1 cellular context compared by ENCODE assay signal in genomic region chr6:30344868-30345671, GRCh38.
TF ChIP-seq lines count a peak whose summit lies in the region.

RPP21 (plus strand) TSS chr6:30345156; CDS start chr6:30345172, 16 bp downstream.

TF ChIP-seq in H1, 55 proteins besides CTCF, POLR2A, EP300 and RAD21 (continued from another document):
- TF ChIP-seq NANOG (IDR thresholded peaks at IDR 0.05; ENCODE audit: insufficient read depth, low read depth, low read length, poor library complexity, severe bottlenecking) (no peak), TCF12 (IDR thresholded peaks at IDR 0.05; ENCODE audit: low read depth, low read length) (no peak), BRCA1 (IDR thresholded peaks at IDR 0.05; ENCODE audit: low read depth, low read length) (no peak), MAFK (IDR thresholded peaks at IDR 0.05; ENCODE audit: low read depth, low read length) (no peak), CHD1 (IDR thresholded peaks at IDR 0.05; ENCODE audit: low read depth, low read length) (no peak), RXRA (IDR thresholded peaks at IDR 0.05; ENCODE audit: insufficient read depth, low read depth, low read length) (no peak), SIRT6 (IDR thresholded peaks at IDR 0.05; ENCODE audit: low read length) (no peak), JUN (IDR thresholded peaks at IDR 0.05; ENCODE audit: low read depth, low read length) (no peak), YY1 (IDR thresholded peaks at IDR 0.05; ENCODE audit: low read depth, low read length) (peak; percentile 89), CBX5 (IDR thresholded peaks at IDR 0.05; ENCODE audit: low read depth, low read length) (no peak), CREB1 (IDR thresholded peaks at IDR 0.05) (peak; percentile 52; the same call in 1 of the 2 replicates), CBX8 (IDR thresholded peaks at IDR 0.05; ENCODE audit: borderline replicate concordance, low read depth, low read length) (no peak), HDAC2 (IDR thresholded peaks at IDR 0.05; ENCODE audit: borderline replicate concordance in 1 of 2, low read depth in 2 of 2, low read length in 2 of 2) (no peak), RFX5 (IDR thresholded peaks at IDR 0.05; ENCODE audit: borderline replicate concordance, low read depth, low read length) (no peak), CTBP2 (IDR thresholded peaks at IDR 0.05; ENCODE audit: borderline replicate concordance, insufficient read depth, insufficient read length, low read length) (no peak), RNF2 (IDR thresholded peaks at IDR 0.05; ENCODE audit: borderline replicate concordance, low read depth, low read length, missing control alignments, poor library complexity, severe bottlenecking) (no peak), SUZ12 (IDR thresholded peaks at IDR 0.05; ENCODE audit: low read length) (no peak), FOSL1 (IDR thresholded peaks at IDR 0.05; ENCODE audit: insufficient read depth, low read depth, low read length) (no peak), SIN3A (conservative IDR thresholded peaks at IDR 0.05 in 1 of 2, IDR thresholded peaks at IDR 0.05 in 1 of 2; ENCODE audit: low read depth in 1 of 2, low read length in 2 of 2) (peak; percentile 55 to 62; a peak in 1 of 4 replicates), TAF1 (IDR thresholded peaks at IDR 0.05; ENCODE audit: low read depth, low read length) (peak; percentile 89), CEBPB (IDR thresholded peaks at IDR 0.05; ENCODE audit: low read depth, low read length) (no peak), SIX5 (IDR thresholded peaks at IDR 0.05; ENCODE audit: low read depth, low read length) (peak; percentile 60), TBP (IDR thresholded peaks at IDR 0.05; ENCODE audit: low read depth, low read length) (no peak), PHF8 (conservative IDR thresholded peaks at IDR 0.05; ENCODE audit: low read depth, low read length) (peak; percentile 99), HDAC6 (IDR thresholded peaks at IDR 0.05; ENCODE audit: low read depth, low read length) (no peak), NRF1 (IDR thresholded peaks at IDR 0.05; ENCODE audit: low read depth, low read length) (no peak), ATF2 (IDR thresholded peaks at IDR 0.05; ENCODE audit: low read length) (no peak), KDM5A (IDR thresholded peaks at IDR 0.05; ENCODE audit: low read length) (no peak), JUND (IDR thresholded peaks at IDR 0.05; ENCODE audit: low read length) (no peak), TAF7 (optimal IDR thresholded peaks at IDR 0.05; ENCODE audit: borderline replicate concordance, low read depth, low read length) (peak; percentile 24), GTF2F1 (IDR thresholded peaks at IDR 0.05; ENCODE audit: borderline replicate concordance, low read depth, low read length) (no peak), BCL11A (IDR thresholded peaks at IDR 0.05; ENCODE audit: low read depth in 2 of 2, low read length in 2 of 2) (no peak), SRF (IDR thresholded peaks at IDR 0.05; ENCODE audit: low read depth, low read length) (no peak), KDM4A (IDR thresholded peaks at IDR 0.05; ENCODE audit: low read depth, low read length, severe bottlenecking) (peak; percentile 80), KDM1A (IDR thresholded peaks at IDR 0.05; ENCODE audit: borderline replicate concordance, low read length) (no peak), EGR1 (IDR thresholded peaks at IDR 0.05; ENCODE audit: borderline replicate concordance, low read depth, low read length) (no peak), SP4 (IDR thresholded peaks at IDR 0.05; ENCODE audit: low read length) (no peak), CHD2 (IDR thresholded peaks at IDR 0.05; ENCODE audit: low read length) (peak; percentile 60; the same call in 1 of the 2 replicates), EZH2 (IDR thresholded peaks at IDR 0.05; ENCODE audit: low read depth, low read length, severe bottlenecking) (no peak), POU5F1 (IDR thresholded peaks at IDR 0.05; ENCODE audit: low read depth, low read length) (no peak), ASH2L (IDR thresholded peaks at IDR 0.05; ENCODE audit: low read length) (peak; percentile 72)
- TF ChIP-seq, protein P1, sequence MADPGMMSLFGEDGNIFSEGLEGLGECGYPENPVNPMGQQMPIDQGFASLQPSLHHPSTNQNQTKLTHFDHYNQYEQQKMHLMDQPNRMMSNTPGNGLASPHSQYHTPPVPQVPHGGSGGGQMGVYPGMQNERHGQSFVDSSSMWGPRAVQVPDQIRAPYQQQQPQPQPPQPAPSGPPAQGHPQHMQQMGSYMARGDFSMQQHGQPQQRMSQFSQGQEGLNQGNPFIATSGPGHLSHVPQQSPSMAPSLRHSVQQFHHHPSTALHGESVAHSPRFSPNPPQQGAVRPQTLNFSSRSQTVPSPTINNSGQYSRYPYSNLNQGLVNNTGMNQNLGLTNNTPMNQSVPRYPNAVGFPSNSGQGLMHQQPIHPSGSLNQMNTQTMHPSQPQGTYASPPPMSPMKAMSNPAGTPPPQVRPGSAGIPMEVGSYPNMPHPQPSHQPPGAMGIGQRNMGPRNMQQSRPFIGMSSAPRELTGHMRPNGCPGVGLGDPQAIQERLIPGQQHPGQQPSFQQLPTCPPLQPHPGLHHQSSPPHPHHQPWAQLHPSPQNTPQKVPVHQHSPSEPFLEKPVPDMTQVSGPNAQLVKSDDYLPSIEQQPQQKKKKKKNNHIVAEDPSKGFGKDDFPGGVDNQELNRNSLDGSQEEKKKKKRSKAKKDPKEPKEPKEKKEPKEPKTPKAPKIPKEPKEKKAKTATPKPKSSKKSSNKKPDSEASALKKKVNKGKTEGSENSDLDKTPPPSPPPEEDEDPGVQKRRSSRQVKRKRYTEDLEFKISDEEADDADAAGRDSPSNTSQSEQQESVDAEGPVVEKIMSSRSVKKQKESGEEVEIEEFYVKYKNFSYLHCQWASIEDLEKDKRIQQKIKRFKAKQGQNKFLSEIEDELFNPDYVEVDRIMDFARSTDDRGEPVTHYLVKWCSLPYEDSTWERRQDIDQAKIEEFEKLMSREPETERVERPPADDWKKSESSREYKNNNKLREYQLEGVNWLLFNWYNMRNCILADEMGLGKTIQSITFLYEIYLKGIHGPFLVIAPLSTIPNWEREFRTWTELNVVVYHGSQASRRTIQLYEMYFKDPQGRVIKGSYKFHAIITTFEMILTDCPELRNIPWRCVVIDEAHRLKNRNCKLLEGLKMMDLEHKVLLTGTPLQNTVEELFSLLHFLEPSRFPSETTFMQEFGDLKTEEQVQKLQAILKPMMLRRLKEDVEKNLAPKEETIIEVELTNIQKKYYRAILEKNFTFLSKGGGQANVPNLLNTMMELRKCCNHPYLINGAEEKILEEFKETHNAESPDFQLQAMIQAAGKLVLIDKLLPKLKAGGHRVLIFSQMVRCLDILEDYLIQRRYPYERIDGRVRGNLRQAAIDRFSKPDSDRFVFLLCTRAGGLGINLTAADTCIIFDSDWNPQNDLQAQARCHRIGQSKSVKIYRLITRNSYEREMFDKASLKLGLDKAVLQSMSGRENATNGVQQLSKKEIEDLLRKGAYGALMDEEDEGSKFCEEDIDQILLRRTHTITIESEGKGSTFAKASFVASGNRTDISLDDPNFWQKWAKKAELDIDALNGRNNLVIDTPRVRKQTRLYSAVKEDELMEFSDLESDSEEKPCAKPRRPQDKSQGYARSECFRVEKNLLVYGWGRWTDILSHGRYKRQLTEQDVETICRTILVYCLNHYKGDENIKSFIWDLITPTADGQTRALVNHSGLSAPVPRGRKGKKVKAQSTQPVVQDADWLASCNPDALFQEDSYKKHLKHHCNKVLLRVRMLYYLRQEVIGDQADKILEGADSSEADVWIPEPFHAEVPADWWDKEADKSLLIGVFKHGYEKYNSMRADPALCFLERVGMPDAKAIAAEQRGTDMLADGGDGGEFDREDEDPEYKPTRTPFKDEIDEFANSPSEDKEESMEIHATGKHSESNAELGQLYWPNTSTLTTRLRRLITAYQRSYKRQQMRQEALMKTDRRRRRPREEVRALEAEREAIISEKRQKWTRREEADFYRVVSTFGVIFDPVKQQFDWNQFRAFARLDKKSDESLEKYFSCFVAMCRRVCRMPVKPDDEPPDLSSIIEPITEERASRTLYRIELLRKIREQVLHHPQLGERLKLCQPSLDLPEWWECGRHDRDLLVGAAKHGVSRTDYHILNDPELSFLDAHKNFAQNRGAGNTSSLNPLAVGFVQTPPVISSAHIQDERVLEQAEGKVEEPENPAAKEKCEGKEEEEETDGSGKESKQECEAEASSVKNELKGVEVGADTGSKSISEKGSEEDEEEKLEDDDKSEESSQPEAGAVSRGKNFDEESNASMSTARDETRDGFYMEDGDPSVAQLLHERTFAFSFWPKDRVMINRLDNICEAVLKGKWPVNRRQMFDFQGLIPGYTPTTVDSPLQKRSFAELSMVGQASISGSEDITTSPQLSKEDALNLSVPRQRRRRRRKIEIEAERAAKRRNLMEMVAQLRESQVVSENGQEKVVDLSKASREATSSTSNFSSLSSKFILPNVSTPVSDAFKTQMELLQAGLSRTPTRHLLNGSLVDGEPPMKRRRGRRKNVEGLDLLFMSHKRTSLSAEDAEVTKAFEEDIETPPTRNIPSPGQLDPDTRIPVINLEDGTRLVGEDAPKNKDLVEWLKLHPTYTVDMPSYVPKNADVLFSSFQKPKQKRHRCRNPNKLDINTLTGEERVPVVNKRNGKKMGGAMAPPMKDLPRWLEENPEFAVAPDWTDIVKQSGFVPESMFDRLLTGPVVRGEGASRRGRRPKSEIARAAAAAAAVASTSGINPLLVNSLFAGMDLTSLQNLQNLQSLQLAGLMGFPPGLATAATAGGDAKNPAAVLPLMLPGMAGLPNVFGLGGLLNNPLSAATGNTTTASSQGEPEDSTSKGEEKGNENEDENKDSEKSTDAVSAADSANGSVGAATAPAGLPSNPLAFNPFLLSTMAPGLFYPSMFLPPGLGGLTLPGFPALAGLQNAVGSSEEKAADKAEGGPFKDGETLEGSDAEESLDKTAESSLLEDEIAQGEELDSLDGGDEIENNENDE (IDR thresholded peaks at IDR 0.05; ENCODE audit: insufficient replicate concordance, low read length), result no peak
- TF ChIP-seq, protein P2, sequence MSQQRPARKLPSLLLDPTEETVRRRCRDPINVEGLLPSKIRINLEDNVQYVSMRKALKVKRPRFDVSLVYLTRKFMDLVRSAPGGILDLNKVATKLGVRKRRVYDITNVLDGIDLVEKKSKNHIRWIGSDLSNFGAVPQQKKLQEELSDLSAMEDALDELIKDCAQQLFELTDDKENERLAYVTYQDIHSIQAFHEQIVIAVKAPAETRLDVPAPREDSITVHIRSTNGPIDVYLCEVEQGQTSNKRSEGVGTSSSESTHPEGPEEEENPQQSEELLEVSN (IDR thresholded peaks at IDR 0.05), result peak; percentile 53
- TF ChIP-seq, protein P3, sequence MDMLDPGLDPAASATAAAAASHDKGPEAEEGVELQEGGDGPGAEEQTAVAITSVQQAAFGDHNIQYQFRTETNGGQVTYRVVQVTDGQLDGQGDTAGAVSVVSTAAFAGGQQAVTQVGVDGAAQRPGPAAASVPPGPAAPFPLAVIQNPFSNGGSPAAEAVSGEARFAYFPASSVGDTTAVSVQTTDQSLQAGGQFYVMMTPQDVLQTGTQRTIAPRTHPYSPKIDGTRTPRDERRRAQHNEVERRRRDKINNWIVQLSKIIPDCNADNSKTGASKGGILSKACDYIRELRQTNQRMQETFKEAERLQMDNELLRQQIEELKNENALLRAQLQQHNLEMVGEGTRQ (IDR thresholded peaks at IDR 0.05; ENCODE audit: low read length), result no peak
